Comparison of ENCODE assay signal across 19 cellular contexts in the genomic region with DNA sequence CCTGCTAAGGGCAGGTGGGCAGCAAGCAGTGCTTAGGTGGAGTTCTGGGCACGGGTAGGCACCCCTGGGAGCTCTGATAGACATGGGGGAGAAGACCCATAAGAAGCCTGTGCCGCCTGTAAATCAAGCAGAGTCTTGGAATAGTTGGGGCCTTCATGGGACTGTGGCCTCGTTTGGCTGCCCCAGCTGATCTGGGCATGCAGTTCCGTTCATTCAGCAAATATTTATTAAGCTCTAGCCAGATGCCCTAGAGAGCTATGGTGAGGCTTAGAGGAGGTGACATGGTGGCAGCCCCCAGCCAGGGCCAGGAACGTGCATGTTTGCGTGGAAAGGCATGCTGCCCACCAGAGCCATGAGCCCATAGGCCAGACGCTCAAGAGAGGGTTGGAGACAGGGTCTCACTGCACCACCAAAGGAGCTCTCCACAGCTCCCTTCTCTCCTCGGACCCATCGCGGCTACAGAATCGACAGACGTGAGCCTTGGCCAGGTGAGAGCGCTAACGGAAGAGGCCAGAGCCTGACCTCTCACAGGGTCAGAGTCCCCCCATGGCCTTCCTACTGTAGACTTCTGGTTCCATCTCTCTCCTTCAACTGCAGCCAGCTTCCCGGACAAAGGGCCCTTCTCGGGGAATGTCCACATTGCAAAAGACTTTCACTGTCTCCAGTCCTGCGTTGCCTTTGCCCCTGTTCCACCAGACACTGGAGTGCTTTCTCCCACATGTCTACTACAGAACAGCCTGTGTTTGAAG.
"Had no signal": no experiment of that assay in that cellular context is flagged by ENCODE, and none has a peak within 500 bp of the region (broad histone marks: within the 10 kb centered on the region; RNA-seq: fewer than 3 reads in every experiment).

No MANE protein-coding gene starts in this region.

- H3K27ac ChIP-seq: adrenal gland, cardiac muscle cell, hepatocyte, left ventricle myocardium inferior, ovary, thoracic aorta had no signal

- H3K9me3 Mint-ChIP-seq: activated CD4-positive, alpha-beta T cell treated with anti-CD3 and anti-CD28 coated beads, Interleukin-2, amount 10 ng/mL, durations not matched to agents 24 days and 14 days; activated naive CD4-positive, alpha-beta T cell treated with anti-CD3 and anti-CD28 coated beads, Interleukin-2, amount 50 U/mL, for 24 hours; nephron progenitor cell; stimulated activated naive CD8-positive, alpha-beta T cell treated with anti-CD3 and anti-CD28 coated beads, Interleukin-15, amount 100 ng/mL, for 72 hours; T-helper 1 cell treated with Interleukin-12 subunit alpha and Interleukin-12 subunit beta and Interleukin-4 antibody, amounts not matched to agents 30 μg/mL and 1 μg/mL, for 36 hours had no signal

- H3K4me2 ChIP-seq: hepatocyte, smooth muscle cell had no signal

- H3K9me3 ChIP-seq: adrenal gland, left ventricle myocardium inferior, ovary, thoracic aorta had no signal

- H3K27me3 ChIP-seq: adrenal gland, hepatocyte, ovary had no signal

- H3K27ac Mint-ChIP-seq: activated CD4-positive, alpha-beta T cell treated with anti-CD3 and anti-CD28 coated beads, Interleukin-2, amount 10 ng/mL, durations not matched to agents 24 days and 14 days; activated CD8-positive, alpha-beta T cell treated with anti-CD3 and anti-CD28 coated beads, Interleukin-2, amount 10 ng/mL, durations not matched to agents 7 days and 5 days; activated naive CD4-positive, alpha-beta T cell treated with anti-CD3 and anti-CD28 coated beads, Interleukin-2, amount 50 U/mL, for 24 hours; nephron progenitor cell; stimulated activated naive CD8-positive, alpha-beta T cell treated with anti-CD3 and anti-CD28 coated beads, Interleukin-15, amount 100 ng/mL, for 72 hours; T-helper 1 cell treated with Interleukin-12 subunit alpha and Interleukin-12 subunit beta and Interleukin-4 antibody, amounts not matched to agents 30 μg/mL and 1 μg/mL, for 36 hours had no signal

- H3K4me1 ChIP-seq: adrenal gland, left ventricle myocardium inferior had no signal

- H2AFZ ChIP-seq: hepatocyte had no signal

- H3K4me1 Mint-ChIP-seq: activated CD4-positive, alpha-beta T cell treated with anti-CD3 and anti-CD28 coated beads, Interleukin-2, amount 10 ng/mL, durations not matched to agents 24 days and 14 days; activated naive CD4-positive, alpha-beta T cell treated with anti-CD3 and anti-CD28 coated beads, Interleukin-2, amount 50 U/mL, for 24 hours; stimulated activated naive CD8-positive, alpha-beta T cell treated with anti-CD3 and anti-CD28 coated beads, Interleukin-15, amount 100 ng/mL, for 72 hours had no signal

- H3K36me3 Mint-ChIP-seq: activated naive CD4-positive, alpha-beta T cell treated with anti-CD3 and anti-CD28 coated beads, Interleukin-2, amount 50 U/mL, for 24 hours had no signal

- ATAC-seq: activated CD8-positive, alpha-beta T cell treated with anti-CD3 and anti-CD28 coated beads, Interleukin-2, amount 10 ng/mL, durations not matched to agents 7 days and 5 days; esophagus mucosa; stimulated activated naive CD8-positive, alpha-beta T cell treated with anti-CD3 and anti-CD28 coated beads, Interleukin-15, amount 100 ng/mL, for 72 hours had no signal

- DNase-seq: activated CD4-positive, alpha-beta T cell treated with anti-CD3 and anti-CD28 coated beads, Interleukin-2, amount 10 ng/mL, durations not matched to agents 24 days and 14 days; activated CD4-positive, CD25-positive, alpha-beta regulatory T cell; activated CD8-positive, alpha-beta memory T cell treated with anti-CD3 and anti-CD28 coated beads, Interleukin-2, amount 50 U/mL, for 4 hours; activated CD8-positive, alpha-beta T cell treated with anti-CD3 and anti-CD28 coated beads, Interleukin-2, amount 10 ng/mL, durations not matched to agents 7 days and 5 days; activated T-cell treated with anti-CD3 and anti-CD28 coated beads, Interleukin-2, amount 50 U/mL, for 48 hours; left ventricle myocardium inferior; mesendoderm; nephron progenitor cell; retina; stimulated activated naive CD8-positive, alpha-beta T cell treated with anti-CD3 and anti-CD28 coated beads, Interleukin-15, amount 100 ng/mL, for 72 hours had no signal

- H3K27me3 Mint-ChIP-seq: activated CD4-positive, alpha-beta T cell treated with anti-CD3 and anti-CD28 coated beads, Interleukin-2, amount 10 ng/mL, durations not matched to agents 24 days and 14 days; stimulated activated naive CD8-positive, alpha-beta T cell treated with anti-CD3 and anti-CD28 coated beads, Interleukin-15, amount 100 ng/mL, for 72 hours had no signal

- H3K4me3 ChIP-seq: adrenal gland, cardiac muscle cell, hepatocyte, left ventricle myocardium inferior, ovary, smooth muscle cell, thoracic aorta had no signal

- H3K4me3 Mint-ChIP-seq: activated CD4-positive, alpha-beta T cell treated with anti-CD3 and anti-CD28 coated beads, Interleukin-2, amount 10 ng/mL, durations not matched to agents 24 days and 14 days; activated CD8-positive, alpha-beta T cell treated with anti-CD3 and anti-CD28 coated beads, Interleukin-2, amount 10 ng/mL, durations not matched to agents 7 days and 5 days; activated naive CD4-positive, alpha-beta T cell treated with anti-CD3 and anti-CD28 coated beads, Interleukin-2, amount 50 U/mL, for 24 hours; nephron progenitor cell; stimulated activated naive CD8-positive, alpha-beta T cell treated with anti-CD3 and anti-CD28 coated beads, Interleukin-15, amount 100 ng/mL, for 72 hours; T-helper 1 cell treated with Interleukin-12 subunit alpha and Interleukin-12 subunit beta and Interleukin-4 antibody, amounts not matched to agents 30 μg/mL and 1 μg/mL, for 36 hours had no signal

- H3K36me3 ChIP-seq: adrenal gland, cardiac muscle cell, left ventricle myocardium inferior, ovary, thoracic aorta had no signal
